Comparison of ENCODE assay signal across 17 cellular contexts in genomic region chr1:113870778-113871177, GRCh38. TPM values are rescaled to one million over a fixed set of nuclear protein-coding genes. Genes with fewer than 3 reads are reported as not detected.
DNase-seq lines count a peak whose midpoint lies in the region; ATAC-seq lines count a peak whose summit lies in the region.
"Had no signal": no experiment of that assay in that cellular context is flagged by ENCODE, and none has a peak within 500 bp of the region (broad histone marks: within the 10 kb centered on the region; RNA-seq: fewer than 3 reads in every experiment).

No MANE protein-coding gene starts in this region.

- DNase-seq in CD8-positive, alpha-beta memory T cell = no peak
- DNase-seq in activated T-cell treated with anti-CD3 and anti-CD28 coated beads, Interleukin-2, amount 50 U/mL, for 72 hours = peak in 1 of 2 donors; percentile 18
- no peak for DNase-seq in natural killer cell treated with Interleukin-12 subunit alpha and Interleukin-12 subunit beta and Interleukin-15 and Interleukin-18, amount 100 ng/mL, for 72 hours (ENCODE audit: low spot score)
- no peak for DNase-seq in mesendoderm
- DNase-seq in SHP77 treated with DMSO at 0.1 percent for 48 hours (lab: John Stamatoyannopoulos, UW) = no peak
- no peak for DNase-seq in NCI-H1092 treated with DMSO at 0.1 percent for 48 hours (lab: John Stamatoyannopoulos, UW)
- DNase-seq: NCI-H1417, NCI-H526 treated with DMSO at 0.1 percent for 48 hours, WERI-Rb-1 had no signal

- peaks cover 77% of the 10 kb centered on the region for H3K4me1 ChIP-seq in CD8-positive, alpha-beta memory T cell (ENCODE audit: insufficient read depth, low read length)
- no peaks in the 10 kb centered on the region for H3K4me1 ChIP-seq in mesendoderm (ENCODE audit: control insufficient read depth, low read depth, low read length)
- H3K4me1 ChIP-seq: HAP-1, psoas muscle had no signal

- H3K23ac ChIP-seq in mesendoderm (ENCODE audit: low read length) = no peak overlapping the region

- peak overlapping the region; percentile 91 to 96 (median 93) for H3K4me3 Mint-ChIP-seq in CD8-positive, alpha-beta memory T cell
- H3K4me3 Mint-ChIP-seq in IgD-negative memory B cell = peak overlapping the region; percentile 86 to 95 (median 90)
- H3K4me3 Mint-ChIP-seq in activated T-cell treated with anti-CD3 and anti-CD28 coated beads, Interleukin-2, amount 50 U/mL, for 72 hours = peak overlapping the region; percentile 87 to 97
- H3K4me3 Mint-ChIP-seq in natural killer cell treated with Interleukin-12 subunit alpha and Interleukin-12 subunit beta and Interleukin-15 and Interleukin-18, amount 100 ng/mL, for 72 hours = peak overlapping the region; percentile 93
- H3K4me3 Mint-ChIP-seq: mesothelial cell of epicardium had no signal

- no peak overlapping the region for H3K4me2 ChIP-seq in mesendoderm (ENCODE audit: low read length)

- peaks cover 78 to 88% (median 87%) of the 10 kb centered on the region in 3 donors for H3K4me1 Mint-ChIP-seq in CD8-positive, alpha-beta memory T cell
- H3K4me1 Mint-ChIP-seq in IgD-negative memory B cell = peaks cover 44 to 56% (median 44%) of the 10 kb centered on the region in 3 donors
- peaks cover 79% of the 10 kb centered on the region for H3K4me1 Mint-ChIP-seq in activated T-cell treated with anti-CD3 and anti-CD28 coated beads, Interleukin-2, amount 50 U/mL, for 72 hours (ENCODE audit: low read depth)
- peaks cover 66 to 77% of the 10 kb centered on the region in 2 donors for H3K4me1 Mint-ChIP-seq in natural killer cell treated with Interleukin-12 subunit alpha and Interleukin-12 subunit beta and Interleukin-15 and Interleukin-18, amount 100 ng/mL, for 72 hours (ENCODE audit: low read depth in 2 of 2)
- H3K4me1 Mint-ChIP-seq: mesothelial cell of epicardium had no signal

- H3K27ac Mint-ChIP-seq in CD8-positive, alpha-beta memory T cell = peak overlapping the region; percentile 94 to 99 (median 98)
- H3K27ac Mint-ChIP-seq in IgD-negative memory B cell = peak overlapping the region; percentile 85 to 93 (median 91)
- peak overlapping the region; percentile 100 for H3K27ac Mint-ChIP-seq in activated T-cell treated with anti-CD3 and anti-CD28 coated beads, Interleukin-2, amount 50 U/mL, for 72 hours
- H3K27ac Mint-ChIP-seq in natural killer cell treated with Interleukin-12 subunit alpha and Interleukin-12 subunit beta and Interleukin-15 and Interleukin-18, amount 100 ng/mL, for 72 hours = peak overlapping the region; percentile 98
- H3K27ac Mint-ChIP-seq: mesothelial cell of epicardium had no signal

- H3K9ac ChIP-seq in mesendoderm (ENCODE audit: low read length) = no peak overlapping the region

- CTCF ChIA-PET in CD8-positive, alpha-beta memory T cell (lab: Charles Lee) = interaction anchor here (1.1 to 2.6 kb wide), 6 partner anchors 10 to 60 kb away, joined by 3 to 13 read pairs (median 4); partner anchors contain the start of genes AP4B1, HIPK1 and RSBN1

- no CpG with 5 or more reads among the region's 3 CpGs for WGBS in mesendoderm (ENCODE audit: extremely low coverage, insufficient coverage, low lambda C conversion rate)

- ATAC-seq in activated T-cell treated with anti-CD3 and anti-CD28 coated beads, Interleukin-2, amount 50 U/mL, for 72 hours (replicated peaks in 1 of 2) = no peak
- ATAC-seq in natural killer cell treated with Interleukin-12 subunit alpha and Interleukin-12 subunit beta and Interleukin-15 and Interleukin-18, amount 100 ng/mL, for 72 hours = no peak
- ATAC-seq in HG02642 (IDR thresholded peaks at IDR 0.05; ENCODE audit: poor library complexity, unreplicated experiment) = no peak

- H3K36me3 Mint-ChIP-seq in CD8-positive, alpha-beta memory T cell = peaks cover 0 to 31% (median 8%) of the 10 kb centered on the region in 3 donors
- peaks cover 6% of the 10 kb centered on the region for H3K36me3 Mint-ChIP-seq in IgD-negative memory B cell
- peaks cover 4 to 10% of the 10 kb centered on the region in 2 donors for H3K36me3 Mint-ChIP-seq in activated T-cell treated with anti-CD3 and anti-CD28 coated beads, Interleukin-2, amount 50 U/mL, for 72 hours (ENCODE audit: insufficient read depth in 2 of 2)
- H3K36me3 Mint-ChIP-seq in natural killer cell treated with Interleukin-12 subunit alpha and Interleukin-12 subunit beta and Interleukin-15 and Interleukin-18, amount 100 ng/mL, for 72 hours = no peaks in the 10 kb centered on the region
- H3K36me3 Mint-ChIP-seq: mesothelial cell of epicardium had no signal

- H2BK120ac ChIP-seq in mesendoderm (ENCODE audit: low read depth, low read length) = no peak overlapping the region

- H3K27me3 Mint-ChIP-seq in CD8-positive, alpha-beta memory T cell = no peaks in the 10 kb centered on the region
- no peaks in the 10 kb centered on the region for H3K27me3 Mint-ChIP-seq in IgD-negative memory B cell
- no peaks in the 10 kb centered on the region for H3K27me3 Mint-ChIP-seq in activated T-cell treated with anti-CD3 and anti-CD28 coated beads, Interleukin-2, amount 50 U/mL, for 72 hours (ENCODE audit: low read depth)
- no peaks in the 10 kb centered on the region for H3K27me3 Mint-ChIP-seq in natural killer cell treated with Interleukin-12 subunit alpha and Interleukin-12 subunit beta and Interleukin-15 and Interleukin-18, amount 100 ng/mL, for 72 hours

- no peaks in the 10 kb centered on the region for H3K79me2 ChIP-seq in mesendoderm (ENCODE audit: control insufficient read depth, insufficient read depth, low read length)

- H3K36me3 ChIP-seq in CD8-positive, alpha-beta memory T cell (ENCODE audit: insufficient read depth, low read length) = no peaks in the 10 kb centered on the region
- H3K36me3 ChIP-seq in mesendoderm (ENCODE audit: control insufficient read depth, insufficient read depth, low read length) = no peaks in the 10 kb centered on the region
- H3K36me3 ChIP-seq: HAP-1, WERI-Rb-1 had no signal

- POLR2A ChIA-PET in CD8-positive, alpha-beta memory T cell (lab: Charles Lee) = interaction anchor here (0.9 to 2.1 kb wide), 2 partner anchors 20 to 60 kb away, joined by 6 read pairs; no protein-coding TSS in a partner anchor

- H4K8ac ChIP-seq in mesendoderm (ENCODE audit: low read depth, low read length) = no peak overlapping the region

- no peak overlapping the region for H3K18ac ChIP-seq in mesendoderm (ENCODE audit: low read length)

- no peak overlapping the region for H2BK5ac ChIP-seq in mesendoderm (ENCODE audit: low read length)

- H3K27me3 ChIP-seq in CD8-positive, alpha-beta memory T cell (ENCODE audit: insufficient read depth, low read length, poor library complexity, severe bottlenecking) = no peaks in the 10 kb centered on the region
- no peaks in the 10 kb centered on the region for H3K27me3 ChIP-seq in mesendoderm (ENCODE audit: insufficient read depth, low read length, poor library complexity)

- H3K9me3 ChIP-seq in CD8-positive, alpha-beta memory T cell (ENCODE audit: low read length) = no peaks in the 10 kb centered on the region
- H3K9me3 ChIP-seq: HAP-1, psoas muscle had no signal

- no peak overlapping the region for H3K56ac ChIP-seq in mesendoderm (ENCODE audit: low read length)

- H4K5ac ChIP-seq in mesendoderm (ENCODE audit: low read length) = no peak overlapping the region

- H2AK5ac ChIP-seq in mesendoderm (ENCODE audit: low read length) = no peak overlapping the region

- no peaks in the 10 kb centered on the region for H3K79me1 ChIP-seq in mesendoderm (ENCODE audit: low read length)

- H3K4ac ChIP-seq in mesendoderm (ENCODE audit: low read depth, low read length) = no peak overlapping the region

- no peaks in the 10 kb centered on the region for H3K9me3 Mint-ChIP-seq in CD8-positive, alpha-beta memory T cell
- no peaks in the 10 kb centered on the region for H3K9me3 Mint-ChIP-seq in IgD-negative memory B cell
- H3K9me3 Mint-ChIP-seq in activated T-cell treated with anti-CD3 and anti-CD28 coated beads, Interleukin-2, amount 50 U/mL, for 72 hours = peaks cover 0 to 3% of the 10 kb centered on the region in 2 donors
- no peaks in the 10 kb centered on the region for H3K9me3 Mint-ChIP-seq in natural killer cell treated with Interleukin-12 subunit alpha and Interleukin-12 subunit beta and Interleukin-15 and Interleukin-18, amount 100 ng/mL, for 72 hours
- H3K9me3 Mint-ChIP-seq: mesothelial cell of epicardium had no signal

- H3K4me3 ChIP-seq in CD8-positive, alpha-beta memory T cell (ENCODE audit: low read length) = peak overlapping the region; percentile 69
- H3K4me3 ChIP-seq in mesendoderm (ENCODE audit: low read length) = no peak overlapping the region
- H3K4me3 ChIP-seq: HAP-1, psoas muscle had no signal

- no peak overlapping the region for H2BK15ac ChIP-seq in mesendoderm (replicated peaks; ENCODE audit: low read depth)

- peak overlapping the region; percentile 68 for H3K27ac ChIP-seq in CD8-positive, alpha-beta memory T cell (ENCODE audit: low read depth, low read length)
- no peak overlapping the region for H3K27ac ChIP-seq in mesendoderm (ENCODE audit: low read depth, low read length)
- H3K27ac ChIP-seq: psoas muscle, WERI-Rb-1 had no signal

RNA-seq across cellular contexts. Expression of gene PTPN22, which starts 0.7 kb away (rescaled TPM):
- total RNA-seq in CD8-positive, alpha-beta memory T cell = 10 to 100 TPM; 57.7 to 66.5 TPM
- 83.2 TPM for polyA plus RNA-seq in CD8-positive, alpha-beta memory T cell
- 41.1 TPM for polyA plus RNA-seq in IgD-negative memory B cell
- 10 to 100 TPM; 59.8 to 82.5 TPM for total RNA-seq in activated T-cell treated with anti-CD3 and anti-CD28 coated beads, Interleukin-2, amount 50 U/mL, for 72 hours
- total RNA-seq in natural killer cell treated with Interleukin-12 subunit alpha and Interleukin-12 subunit beta and Interleukin-15 and Interleukin-18, amount 100 ng/mL, for 72 hours = 10 to 100 TPM; 24.6 to 26.0 TPM
- 0.03 TPM for polyA plus RNA-seq in mesendoderm (2013, experiment 1 of 2)
- not detected for polyA plus RNA-seq in mesendoderm (2013, experiment 2 of 2)
- total RNA-seq: chondrocyte, HT-29, mesothelial cell of epicardium had no signal

RNA-seq across cellular contexts. Expression of gene BCL2L15, which starts 16.6 kb away (rescaled TPM):
- 1 to 10 TPM; 1.2 to 1.9 TPM for total RNA-seq in CD8-positive, alpha-beta memory T cell
- not detected for polyA plus RNA-seq in CD8-positive, alpha-beta memory T cell
- polyA plus RNA-seq in IgD-negative memory B cell = not detected
- total RNA-seq in activated T-cell treated with anti-CD3 and anti-CD28 coated beads, Interleukin-2, amount 50 U/mL, for 72 hours = 1 to 10 TPM; 1.3 to 1.7 TPM
- 1 to 10 TPM; 1.3 to 3.0 TPM for total RNA-seq in natural killer cell treated with Interleukin-12 subunit alpha and Interleukin-12 subunit beta and Interleukin-15 and Interleukin-18, amount 100 ng/mL, for 72 hours
- 0.07 TPM for polyA plus RNA-seq in mesendoderm (2013, experiment 1 of 2)
- 0.14 TPM for polyA plus RNA-seq in mesendoderm (2013, experiment 2 of 2)
- total RNA-seq: Right ventricle myocardium superior had no signal

RNA-seq across cellular contexts. Expression of gene AP4B1, which starts 33.8 kb away (rescaled TPM):
- total RNA-seq in CD8-positive, alpha-beta memory T cell = 10 to 100 TPM; 33.7 to 36.2 TPM
- polyA plus RNA-seq in CD8-positive, alpha-beta memory T cell = 12.1 TPM
- polyA plus RNA-seq in IgD-negative memory B cell = 13.2 TPM
- total RNA-seq in activated T-cell treated with anti-CD3 and anti-CD28 coated beads, Interleukin-2, amount 50 U/mL, for 72 hours = 10 to 100 TPM; 50.5 to 68.8 TPM
- 10 to 100 TPM; 40.4 to 76.0 TPM for total RNA-seq in natural killer cell treated with Interleukin-12 subunit alpha and Interleukin-12 subunit beta and Interleukin-15 and Interleukin-18, amount 100 ng/mL, for 72 hours
- 8.4 TPM for polyA plus RNA-seq in mesendoderm (2013, experiment 1 of 2)
- polyA plus RNA-seq in mesendoderm (2013, experiment 2 of 2) = 8.4 TPM

RNA-seq across cellular contexts. Expression of gene DCLRE1B, which starts 34.3 kb away (rescaled TPM):
- total RNA-seq in CD8-positive, alpha-beta memory T cell = 10 to 100 TPM; 31.2 to 32.1 TPM
- 5.1 TPM for polyA plus RNA-seq in CD8-positive, alpha-beta memory T cell
- polyA plus RNA-seq in IgD-negative memory B cell = 3.6 TPM
- 10 to 100 TPM; 13.8 to 17.8 TPM for total RNA-seq in activated T-cell treated with anti-CD3 and anti-CD28 coated beads, Interleukin-2, amount 50 U/mL, for 72 hours
- 10 to 100 TPM; 12.6 to 22.0 TPM for total RNA-seq in natural killer cell treated with Interleukin-12 subunit alpha and Interleukin-12 subunit beta and Interleukin-15 and Interleukin-18, amount 100 ng/mL, for 72 hours
- 9.4 TPM for polyA plus RNA-seq in mesendoderm (2013, experiment 1 of 2)
- 9.8 TPM for polyA plus RNA-seq in mesendoderm (2013, experiment 2 of 2)

RNA-seq across cellular contexts. Expression of gene HIPK1, which starts 58.3 kb away (rescaled TPM):
- 10 to 100 TPM; 80.9 to 81.2 TPM for total RNA-seq in CD8-positive, alpha-beta memory T cell
- 19.4 TPM for polyA plus RNA-seq in CD8-positive, alpha-beta memory T cell
- 6.1 TPM for polyA plus RNA-seq in IgD-negative memory B cell
- total RNA-seq in activated T-cell treated with anti-CD3 and anti-CD28 coated beads, Interleukin-2, amount 50 U/mL, for 72 hours = 10 to 100 TPM; 74.4 to 75.6 TPM
- 100 to 1,000 TPM in 1 of 2 donors, 10 to 100 TPM in 1; 80.6 to 110 TPM for total RNA-seq in natural killer cell treated with Interleukin-12 subunit alpha and Interleukin-12 subunit beta and Interleukin-15 and Interleukin-18, amount 100 ng/mL, for 72 hours
- polyA plus RNA-seq in mesendoderm (2013, experiment 1 of 2) = 20.5 TPM
- 21.0 TPM for polyA plus RNA-seq in mesendoderm (2013, experiment 2 of 2)
